ENCODE assay signal across 1 cellular context in the genomic region with DNA sequence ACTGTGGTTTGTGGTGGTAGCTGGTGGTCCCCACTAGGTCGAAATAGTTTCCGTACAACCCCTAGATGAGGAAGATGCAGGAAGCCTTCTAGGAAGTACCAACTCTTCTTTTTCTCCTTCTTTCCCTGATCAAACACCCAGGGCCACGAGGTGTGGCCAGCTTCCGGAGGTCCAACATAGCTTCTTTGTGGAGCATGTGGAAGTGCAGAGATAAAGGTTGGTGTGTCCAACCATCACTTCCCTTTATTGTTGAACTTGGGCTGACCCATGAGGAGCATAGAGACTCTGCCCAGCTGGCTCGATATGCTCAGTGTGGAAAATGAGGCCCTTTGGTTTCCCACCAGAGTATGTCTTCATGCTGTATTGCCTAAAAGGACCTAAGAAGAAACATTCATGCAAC.
A peak's percentile ranks its signal among the peaks of the same experiment; 100 is the strongest.
TF ChIP-seq lines count a peak whose summit lies in the region.

No MANE protein-coding gene starts in this region.

TF ChIP-seq in K562, 482 proteins besides CTCF, POLR2A, EP300 and RAD21 (continued from another document and continues in another):
- TF ChIP-seq, protein P1, sequence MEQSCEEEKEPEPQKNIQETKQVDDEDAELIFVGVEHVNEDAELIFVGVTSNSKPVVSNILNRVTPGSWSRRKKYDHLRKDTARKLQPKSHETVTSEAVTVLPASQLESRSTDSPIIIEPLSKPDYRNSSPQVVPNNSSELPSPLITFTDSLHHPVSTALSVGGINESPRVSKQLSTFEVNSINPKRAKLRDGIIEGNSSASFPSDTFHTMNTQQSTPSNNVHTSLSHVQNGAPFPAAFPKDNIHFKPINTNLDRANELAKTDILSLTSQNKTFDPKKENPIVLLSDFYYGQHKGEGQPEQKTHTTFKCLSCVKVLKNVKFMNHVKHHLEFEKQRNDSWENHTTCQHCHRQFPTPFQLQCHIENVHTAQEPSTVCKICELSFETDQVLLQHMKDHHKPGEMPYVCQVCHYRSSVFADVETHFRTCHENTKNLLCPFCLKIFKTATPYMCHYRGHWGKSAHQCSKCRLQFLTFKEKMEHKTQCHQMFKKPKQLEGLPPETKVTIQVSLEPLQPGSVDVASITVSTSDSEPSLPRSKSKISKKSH (CRISPR knock-in tag; IDR thresholded peaks at IDR 0.05): no peak
- TF ChIP-seq JUND (IDR thresholded peaks at IDR 0.05; ENCODE audit: borderline replicate concordance, low read depth, low read length) (no peak), JUND (tag; IDR thresholded peaks at IDR 0.05; ENCODE audit: borderline replicate concordance, low read depth, low read length) (peak; percentile 29; the same call in 1 of the 3 replicates), RNF2 (IDR thresholded peaks at IDR 0.05) (peak; percentile 55; the same call in 1 of the 2 replicates), ZNF507 (tag; conservative IDR thresholded peaks at IDR 0.05) (no peak), ZKSCAN8 (CRISPR knock-in tag; IDR thresholded peaks at IDR 0.05) (no peak), IRF2 (CRISPR knock-in tag; IDR thresholded peaks at IDR 0.05) (no peak), SOX6 (IDR thresholded peaks at IDR 0.05) (peak; percentile 64), TGIF2 (CRISPR knock-in tag; IDR thresholded peaks at IDR 0.05) (no peak), CBFA2T3 (IDR thresholded peaks at IDR 0.05) (peak; percentile 57), HDAC2 (IDR thresholded peaks at IDR 0.05) (no peak), PTRF (tag; IDR thresholded peaks at IDR 0.05) (no peak), ZFP36 (IDR thresholded peaks at IDR 0.05; ENCODE audit: low read depth, low read length, partially characterized antibody) (no peak), ESRRA (IDR thresholded peaks at IDR 0.05; ENCODE audit: borderline replicate concordance, low read depth) (no peak), ZNF354B (CRISPR knock-in tag; IDR thresholded peaks at IDR 0.05) (no peak), KDM4B (IDR thresholded peaks at IDR 0.05; ENCODE audit: borderline replicate concordance in 2 of 2, low read depth in 1 of 2) (no peak), CCAR2 (IDR thresholded peaks at IDR 0.05; ENCODE audit: low read depth, low read length) (no peak), GTF2F1 (IDR thresholded peaks at IDR 0.05; ENCODE audit: low read depth, low read length) (no peak), FOSL1 (tag; conservative IDR thresholded peaks at IDR 0.05) (no peak), GATA2 (CRISPR knock-in tag; IDR thresholded peaks at IDR 0.05) (no peak), CHD4 (IDR thresholded peaks at IDR 0.05; ENCODE audit: insufficient read depth, insufficient replicate concordance, low read depth, low read length, poor library complexity, severe bottlenecking) (no peak), ZNF282 (CRISPR knock-in tag; IDR thresholded peaks at IDR 0.05) (no peak), ARHGAP35 (IDR thresholded peaks at IDR 0.05; ENCODE audit: partially characterized antibody) (no peak), MEF2D (tag; conservative IDR thresholded peaks at IDR 0.05; ENCODE audit: low read depth) (no peak), TARDBP (IDR thresholded peaks at IDR 0.05) (no peak), FOXA1 (IDR thresholded peaks at IDR 0.05; ENCODE audit: borderline replicate concordance) (no peak), NR2C1 (IDR thresholded peaks at IDR 0.05) (no peak), NR2C1 (tag; IDR thresholded peaks at IDR 0.05) (0 out of 2 replicates have a peak, but pooled peaks have one; percentile 41), CTBP1 (IDR thresholded peaks at IDR 0.05; ENCODE audit: borderline replicate concordance) (peak; percentile 88), SAP30 (IDR thresholded peaks at IDR 0.05; ENCODE audit: borderline replicate concordance, insufficient read depth, low read depth, low read length, poor library complexity, severe bottlenecking) (no peak), SREBF2 (CRISPR knock-in tag; IDR thresholded peaks at IDR 0.05) (no peak), SUPT5H (IDR thresholded peaks at IDR 0.05) (no peak), NCOA4 (IDR thresholded peaks at IDR 0.05; ENCODE audit: partially characterized antibody) (no peak), KLF1 (tag; IDR thresholded peaks at IDR 0.05) (no peak), CBFA2T2 (conservative IDR thresholded peaks at IDR 0.05) (no peak; the same call in 1 of the 2 replicates), CBX3 (IDR thresholded peaks at IDR 0.05; ENCODE audit: borderline replicate concordance in 1 of 2, low read length in 2 of 2) (no peak), ZNF239 (CRISPR knock-in tag; IDR thresholded peaks at IDR 0.05) (no peak), ZNF174 (CRISPR knock-in tag; IDR thresholded peaks at IDR 0.05) (no peak), PHF8 (IDR thresholded peaks at IDR 0.05; ENCODE audit: borderline replicate concordance, low read length) (no peak), CREM (IDR thresholded peaks at IDR 0.05; ENCODE audit: low read depth) (0 out of 2 replicates have a peak, but pooled peaks have one; percentile 42), NONO (IDR thresholded peaks at IDR 0.05; ENCODE audit: low read depth in 2 of 2, low read length in 1 of 2) (no peak)
- TF ChIP-seq, protein P2, sequence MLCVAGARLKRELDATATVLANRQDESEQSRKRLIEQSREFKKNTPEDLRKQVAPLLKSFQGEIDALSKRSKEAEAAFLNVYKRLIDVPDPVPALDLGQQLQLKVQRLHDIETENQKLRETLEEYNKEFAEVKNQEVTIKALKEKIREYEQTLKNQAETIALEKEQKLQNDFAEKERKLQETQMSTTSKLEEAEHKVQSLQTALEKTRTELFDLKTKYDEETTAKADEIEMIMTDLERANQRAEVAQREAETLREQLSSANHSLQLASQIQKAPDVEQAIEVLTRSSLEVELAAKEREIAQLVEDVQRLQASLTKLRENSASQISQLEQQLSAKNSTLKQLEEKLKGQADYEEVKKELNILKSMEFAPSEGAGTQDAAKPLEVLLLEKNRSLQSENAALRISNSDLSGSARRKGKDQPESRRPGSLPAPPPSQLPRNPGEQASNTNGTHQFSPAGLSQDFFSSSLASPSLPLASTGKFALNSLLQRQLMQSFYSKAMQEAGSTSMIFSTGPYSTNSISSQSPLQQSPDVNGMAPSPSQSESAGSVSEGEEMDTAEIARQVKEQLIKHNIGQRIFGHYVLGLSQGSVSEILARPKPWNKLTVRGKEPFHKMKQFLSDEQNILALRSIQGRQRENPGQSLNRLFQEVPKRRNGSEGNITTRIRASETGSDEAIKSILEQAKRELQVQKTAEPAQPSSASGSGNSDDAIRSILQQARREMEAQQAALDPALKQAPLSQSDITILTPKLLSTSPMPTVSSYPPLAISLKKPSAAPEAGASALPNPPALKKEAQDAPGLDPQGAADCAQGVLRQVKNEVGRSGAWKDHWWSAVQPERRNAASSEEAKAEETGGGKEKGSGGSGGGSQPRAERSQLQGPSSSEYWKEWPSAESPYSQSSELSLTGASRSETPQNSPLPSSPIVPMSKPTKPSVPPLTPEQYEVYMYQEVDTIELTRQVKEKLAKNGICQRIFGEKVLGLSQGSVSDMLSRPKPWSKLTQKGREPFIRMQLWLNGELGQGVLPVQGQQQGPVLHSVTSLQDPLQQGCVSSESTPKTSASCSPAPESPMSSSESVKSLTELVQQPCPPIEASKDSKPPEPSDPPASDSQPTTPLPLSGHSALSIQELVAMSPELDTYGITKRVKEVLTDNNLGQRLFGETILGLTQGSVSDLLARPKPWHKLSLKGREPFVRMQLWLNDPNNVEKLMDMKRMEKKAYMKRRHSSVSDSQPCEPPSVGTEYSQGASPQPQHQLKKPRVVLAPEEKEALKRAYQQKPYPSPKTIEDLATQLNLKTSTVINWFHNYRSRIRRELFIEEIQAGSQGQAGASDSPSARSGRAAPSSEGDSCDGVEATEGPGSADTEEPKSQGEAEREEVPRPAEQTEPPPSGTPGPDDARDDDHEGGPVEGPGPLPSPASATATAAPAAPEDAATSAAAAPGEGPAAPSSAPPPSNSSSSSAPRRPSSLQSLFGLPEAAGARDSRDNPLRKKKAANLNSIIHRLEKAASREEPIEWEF (CRISPR knock-in tag; IDR thresholded peaks at IDR 0.05): no peak
- TF ChIP-seq, protein P3, sequence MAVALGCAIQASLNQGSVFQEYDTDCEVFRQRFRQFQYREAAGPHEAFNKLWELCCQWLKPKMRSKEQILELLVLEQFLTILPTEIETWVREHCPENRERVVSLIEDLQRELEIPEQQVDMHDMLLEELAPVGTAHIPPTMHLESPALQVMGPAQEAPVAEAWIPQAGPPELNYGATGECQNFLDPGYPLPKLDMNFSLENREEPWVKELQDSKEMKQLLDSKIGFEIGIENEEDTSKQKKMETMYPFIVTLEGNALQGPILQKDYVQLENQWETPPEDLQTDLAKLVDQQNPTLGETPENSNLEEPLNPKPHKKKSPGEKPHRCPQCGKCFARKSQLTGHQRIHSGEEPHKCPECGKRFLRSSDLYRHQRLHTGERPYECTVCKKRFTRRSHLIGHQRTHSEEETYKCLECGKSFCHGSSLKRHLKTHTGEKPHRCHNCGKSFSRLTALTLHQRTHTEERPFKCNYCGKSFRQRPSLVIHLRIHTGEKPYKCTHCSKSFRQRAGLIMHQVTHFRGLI (CRISPR knock-in tag; IDR thresholded peaks at IDR 0.05): peak; percentile 89; the same call in 1 of the 2 replicates
- TF ChIP-seq, protein P4, sequence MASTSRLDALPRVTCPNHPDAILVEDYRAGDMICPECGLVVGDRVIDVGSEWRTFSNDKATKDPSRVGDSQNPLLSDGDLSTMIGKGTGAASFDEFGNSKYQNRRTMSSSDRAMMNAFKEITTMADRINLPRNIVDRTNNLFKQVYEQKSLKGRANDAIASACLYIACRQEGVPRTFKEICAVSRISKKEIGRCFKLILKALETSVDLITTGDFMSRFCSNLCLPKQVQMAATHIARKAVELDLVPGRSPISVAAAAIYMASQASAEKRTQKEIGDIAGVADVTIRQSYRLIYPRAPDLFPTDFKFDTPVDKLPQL (IDR thresholded peaks at IDR 0.05; ENCODE audit: extremely low read depth, insufficient read length): no peak
- TF ChIP-seq, protein P5, sequence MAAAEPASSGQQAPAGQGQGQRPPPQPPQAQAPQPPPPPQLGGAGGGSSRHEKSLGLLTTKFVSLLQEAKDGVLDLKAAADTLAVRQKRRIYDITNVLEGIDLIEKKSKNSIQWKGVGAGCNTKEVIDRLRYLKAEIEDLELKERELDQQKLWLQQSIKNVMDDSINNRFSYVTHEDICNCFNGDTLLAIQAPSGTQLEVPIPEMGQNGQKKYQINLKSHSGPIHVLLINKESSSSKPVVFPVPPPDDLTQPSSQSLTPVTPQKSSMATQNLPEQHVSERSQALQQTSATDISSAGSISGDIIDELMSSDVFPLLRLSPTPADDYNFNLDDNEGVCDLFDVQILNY (CRISPR knock-in tag; IDR thresholded peaks at IDR 0.05): no peak
- TF ChIP-seq, protein P6, sequence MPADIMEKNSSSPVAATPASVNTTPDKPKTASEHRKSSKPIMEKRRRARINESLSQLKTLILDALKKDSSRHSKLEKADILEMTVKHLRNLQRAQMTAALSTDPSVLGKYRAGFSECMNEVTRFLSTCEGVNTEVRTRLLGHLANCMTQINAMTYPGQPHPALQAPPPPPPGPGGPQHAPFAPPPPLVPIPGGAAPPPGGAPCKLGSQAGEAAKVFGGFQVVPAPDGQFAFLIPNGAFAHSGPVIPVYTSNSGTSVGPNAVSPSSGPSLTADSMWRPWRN (IDR thresholded peaks at IDR 0.05; ENCODE audit: low read depth): no peak
- TF ChIP-seq, protein P7, sequence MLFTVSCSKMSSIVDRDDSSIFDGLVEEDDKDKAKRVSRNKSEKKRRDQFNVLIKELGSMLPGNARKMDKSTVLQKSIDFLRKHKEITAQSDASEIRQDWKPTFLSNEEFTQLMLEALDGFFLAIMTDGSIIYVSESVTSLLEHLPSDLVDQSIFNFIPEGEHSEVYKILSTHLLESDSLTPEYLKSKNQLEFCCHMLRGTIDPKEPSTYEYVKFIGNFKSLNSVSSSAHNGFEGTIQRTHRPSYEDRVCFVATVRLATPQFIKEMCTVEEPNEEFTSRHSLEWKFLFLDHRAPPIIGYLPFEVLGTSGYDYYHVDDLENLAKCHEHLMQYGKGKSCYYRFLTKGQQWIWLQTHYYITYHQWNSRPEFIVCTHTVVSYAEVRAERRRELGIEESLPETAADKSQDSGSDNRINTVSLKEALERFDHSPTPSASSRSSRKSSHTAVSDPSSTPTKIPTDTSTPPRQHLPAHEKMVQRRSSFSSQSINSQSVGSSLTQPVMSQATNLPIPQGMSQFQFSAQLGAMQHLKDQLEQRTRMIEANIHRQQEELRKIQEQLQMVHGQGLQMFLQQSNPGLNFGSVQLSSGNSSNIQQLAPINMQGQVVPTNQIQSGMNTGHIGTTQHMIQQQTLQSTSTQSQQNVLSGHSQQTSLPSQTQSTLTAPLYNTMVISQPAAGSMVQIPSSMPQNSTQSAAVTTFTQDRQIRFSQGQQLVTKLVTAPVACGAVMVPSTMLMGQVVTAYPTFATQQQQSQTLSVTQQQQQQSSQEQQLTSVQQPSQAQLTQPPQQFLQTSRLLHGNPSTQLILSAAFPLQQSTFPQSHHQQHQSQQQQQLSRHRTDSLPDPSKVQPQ (CRISPR knock-in tag; IDR thresholded peaks at IDR 0.05; ENCODE audit: borderline replicate concordance): no peak
- TF ChIP-seq, protein P8, sequence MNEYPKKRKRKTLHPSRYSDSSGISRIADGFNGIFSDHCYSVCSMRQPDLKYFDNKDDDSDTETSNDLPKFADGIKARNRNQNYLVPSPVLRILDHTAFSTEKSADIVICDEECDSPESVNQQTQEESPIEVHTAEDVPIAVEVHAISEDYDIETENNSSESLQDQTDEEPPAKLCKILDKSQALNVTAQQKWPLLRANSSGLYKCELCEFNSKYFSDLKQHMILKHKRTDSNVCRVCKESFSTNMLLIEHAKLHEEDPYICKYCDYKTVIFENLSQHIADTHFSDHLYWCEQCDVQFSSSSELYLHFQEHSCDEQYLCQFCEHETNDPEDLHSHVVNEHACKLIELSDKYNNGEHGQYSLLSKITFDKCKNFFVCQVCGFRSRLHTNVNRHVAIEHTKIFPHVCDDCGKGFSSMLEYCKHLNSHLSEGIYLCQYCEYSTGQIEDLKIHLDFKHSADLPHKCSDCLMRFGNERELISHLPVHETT (CRISPR knock-in tag; conservative IDR thresholded peaks at IDR 0.05 in 1 of 2, IDR thresholded peaks at IDR 0.05 in 1 of 2): peak in 1 of 2 experiments; percentile 52; a peak in 1 of 4 replicates
- TF ChIP-seq, protein P9, sequence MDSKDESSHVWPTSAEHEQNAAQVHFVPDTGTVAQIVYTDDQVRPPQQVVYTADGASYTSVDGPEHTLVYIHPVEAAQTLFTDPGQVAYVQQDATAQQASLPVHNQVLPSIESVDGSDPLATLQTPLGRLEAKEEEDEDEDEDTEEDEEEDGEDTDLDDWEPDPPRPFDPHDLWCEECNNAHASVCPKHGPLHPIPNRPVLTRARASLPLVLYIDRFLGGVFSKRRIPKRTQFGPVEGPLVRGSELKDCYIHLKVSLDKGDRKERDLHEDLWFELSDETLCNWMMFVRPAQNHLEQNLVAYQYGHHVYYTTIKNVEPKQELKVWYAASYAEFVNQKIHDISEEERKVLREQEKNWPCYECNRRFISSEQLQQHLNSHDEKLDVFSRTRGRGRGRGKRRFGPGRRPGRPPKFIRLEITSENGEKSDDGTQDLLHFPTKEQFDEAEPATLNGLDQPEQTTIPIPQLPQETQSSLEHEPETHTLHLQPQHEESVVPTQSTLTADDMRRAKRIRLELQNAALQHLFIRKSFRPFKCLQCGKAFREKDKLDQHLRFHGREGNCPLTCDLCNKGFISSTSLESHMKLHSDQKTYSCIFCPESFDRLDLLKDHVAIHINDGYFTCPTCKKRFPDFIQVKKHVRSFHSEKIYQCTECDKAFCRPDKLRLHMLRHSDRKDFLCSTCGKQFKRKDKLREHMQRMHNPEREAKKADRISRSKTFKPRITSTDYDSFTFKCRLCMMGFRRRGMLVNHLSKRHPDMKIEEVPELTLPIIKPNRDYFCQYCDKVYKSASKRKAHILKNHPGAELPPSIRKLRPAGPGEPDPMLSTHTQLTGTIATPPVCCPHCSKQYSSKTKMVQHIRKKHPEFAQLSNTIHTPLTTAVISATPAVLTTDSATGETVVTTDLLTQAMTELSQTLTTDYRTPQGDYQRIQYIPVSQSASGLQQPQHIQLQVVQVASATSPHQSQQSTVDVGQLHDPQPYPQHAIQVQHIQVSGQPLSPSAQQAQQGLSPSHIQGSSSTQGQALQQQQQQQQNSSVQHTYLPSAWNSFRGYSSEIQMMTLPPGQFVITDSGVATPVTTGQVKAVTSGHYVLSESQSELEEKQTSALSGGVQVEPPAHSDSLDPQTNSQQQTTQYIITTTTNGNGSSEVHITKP (IDR thresholded peaks at IDR 0.05; ENCODE audit: partially characterized antibody): peak; percentile 91
